Comparison of ENCODE assay signal across 22 cellular contexts in the genomic region with DNA sequence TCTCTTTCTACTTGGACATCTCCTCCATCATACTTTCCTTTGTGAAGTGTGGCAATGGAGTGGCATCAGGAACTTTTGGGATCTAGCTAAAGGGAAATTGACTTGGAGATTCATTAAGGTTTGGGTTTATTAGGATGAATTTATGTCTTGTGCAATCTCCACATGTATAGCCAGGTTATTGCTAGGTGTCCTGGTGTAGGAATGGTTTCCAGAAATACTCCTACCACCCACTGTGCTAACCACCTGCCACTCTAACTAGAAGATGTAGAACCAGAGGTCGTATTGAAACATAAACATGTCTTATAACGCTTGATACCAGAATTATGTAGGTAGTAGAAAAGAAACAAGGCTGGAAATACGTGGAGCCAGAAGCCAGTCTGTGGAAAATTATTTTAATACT. TPM values are rescaled to one million over a fixed set of nuclear protein-coding genes. Genes with fewer than 3 reads are reported as not detected.
DNase-seq lines count a peak whose midpoint lies in the region; ATAC-seq, FAIRE-seq and TF ChIP-seq lines count a peak whose summit lies in the region.
"Had no signal": no experiment of that assay in that cellular context is flagged by ENCODE, and none has a peak within 500 bp of the region (broad histone marks: within the 10 kb centered on the region; RNA-seq: fewer than 3 reads in every experiment).

No MANE protein-coding gene starts in this region.

- ATAC-seq in psoas muscle (no peak), GM21786 (IDR thresholded peaks at IDR 0.05; ENCODE audit: unreplicated experiment) (no peak)
- ATAC-seq: HCT116, HepG2 had no signal

- 57 to 73% (median 66%) methylated on average over 3 of the region's 3 CpGs for WGBS in psoas muscle, 3 donors

- TF ChIP-seq CTCF in D721Med (IDR thresholded peaks at IDR 0.05; ENCODE audit: insufficient read depth, missing control alignments): no peak
- TF ChIP-seq CTCF in psoas muscle (IDR thresholded peaks at IDR 0.05): no peak

- DNase-seq in D721Med (ENCODE audit: insufficient read length, low spot score): no peak
- DNase-seq in DMS 273 (lab: John Stamatoyannopoulos, UW; ENCODE audit: unreplicated experiment): peak; percentile 59
- DNase-seq in NCI-H2171 treated with DMSO at 0.1 percent for 48 hours (lab: John Stamatoyannopoulos, UW): peak; percentile 72
- DNase-seq in cerebellar cortex (ENCODE audit: low spot score): peak; percentile 92
- no peak for DNase-seq in nucleus accumbens (lab: John Stamatoyannopoulos, UW)
- no peak for DNase-seq in psoas muscle
- DNase-seq: ACHN; BE2C; CD4-positive, CD25-positive, alpha-beta regulatory T cell; CD8-positive, alpha-beta memory T cell; COR-L47; DMS53; DND-41; EL; GOT3; H7; HFFc6; KBM-7 had no signal

- FAIRE-seq in D721Med (lab: Jason Lieb, UNC): peak; percentile 46
- FAIRE-seq: GM12892, HepG2 had no signal

- H3K4me1 ChIP-seq in psoas muscle: no peaks in the 10 kb centered on the region
- H3K4me1 ChIP-seq: BE2C had no signal

- no peak overlapping the region for H3K27ac ChIP-seq in psoas muscle

- H3K27me3 ChIP-seq in psoas muscle (ENCODE audit: insufficient read depth in 3 of 3, low read length in 2 of 3): no peaks in the 10 kb centered on the region
- H3K27me3 ChIP-seq: BE2C had no signal

- intact Hi-C loops in psoas muscle (cut with DNase I): no loop called here

- no peaks in the 10 kb centered on the region for H3K36me3 ChIP-seq in psoas muscle (ENCODE audit: insufficient read depth in 1 of 2, low read depth in 1 of 2)
- H3K36me3 ChIP-seq: BE2C had no signal

- no peaks in the 10 kb centered on the region for H3K9me3 ChIP-seq in psoas muscle
- H3K9me3 ChIP-seq: BE2C had no signal

- no peak overlapping the region for H3K4me3 ChIP-seq in psoas muscle

RNA-seq across cellular contexts. Expression of gene MED4, which starts 38.1 kb away (rescaled TPM):
- 10 to 100 TPM; 41.3 to 58.6 (median 44.9) TPM for total RNA-seq in psoas muscle
- 10 to 100 TPM; 48.5 to 81.0 (median 50.5) TPM for polyA plus RNA-seq in psoas muscle

Comparison
In these comparisons a context has a peak if more than half of its experiments do, and no peak if none do; other contexts are left out.
1. DNase-seq: peak in DMS 273 (single experiment), NCI-H2171 treated with DMSO at 0.1 percent for 48 hours (single experiment) and cerebellar cortex (single experiment); none in D721Med (single experiment), nucleus accumbens (0 of 56) and psoas muscle (0 of 2).